ENCODE assay signal across 17 cellular contexts in the genomic region with DNA sequence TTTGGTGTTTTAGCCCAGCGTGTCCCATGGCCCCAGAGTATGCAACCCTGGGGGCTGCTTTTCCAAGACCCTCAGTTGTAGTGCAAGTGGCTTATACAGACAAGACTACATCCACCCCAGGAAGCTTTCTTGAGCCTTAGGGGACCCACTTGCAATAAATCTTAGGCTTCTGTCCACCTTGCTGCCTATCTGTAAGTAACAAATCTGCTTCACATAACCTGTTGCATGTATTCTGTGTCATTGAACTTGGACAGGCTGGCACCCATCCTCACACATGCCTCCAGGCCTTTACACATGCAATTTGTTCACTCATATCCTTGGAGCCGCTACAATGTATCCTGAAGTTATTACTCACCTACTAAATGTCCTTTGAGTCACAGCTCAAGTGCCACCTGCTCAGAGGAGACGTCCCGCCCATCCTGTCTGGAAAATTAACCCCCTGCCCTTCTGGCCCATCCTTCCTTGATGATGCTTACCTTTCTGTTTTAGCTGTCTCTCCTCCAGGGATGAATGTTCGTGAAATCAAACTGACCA.
DNase-seq lines count a peak whose midpoint lies in the region; ATAC-seq, FAIRE-seq and TF ChIP-seq lines count a peak whose summit lies in the region.
"Had no signal": no experiment of that assay in that cellular context is flagged by ENCODE, and none has a peak within 500 bp of the region (broad histone marks: within the 10 kb centered on the region; RNA-seq: fewer than 3 reads in every experiment).

No MANE protein-coding gene starts in this region.

- H3K4me1 ChIP-seq in HEK293 (ENCODE audit: control insufficient read depth, insufficient read depth, low read length): no peaks in the 10 kb centered on the region
- H3K4me1 ChIP-seq: HAP-1 had no signal

- no peaks in the 10 kb centered on the region for H3K27me3 ChIP-seq in bronchial epithelial cell (ENCODE audit: control insufficient read depth, insufficient read depth, low read length)

- DNase-seq in bronchial epithelial cell (ENCODE audit: low read depth): peak; percentile 36
- DNase-seq in kidney tubule cell (ENCODE audit: low spot score): peak; percentile 20
- no peak for DNase-seq in SW 1271 (lab: John Stamatoyannopoulos, UW)
- DNase-seq: C1 segment of cervical spinal cord; Calu3; CD4-positive, alpha-beta memory T cell; COR-L47; DMS53; DMS79 treated with DMSO at 0.1 percent for 48 hours; GOT3 had no signal

- peaks cover 7% of the 10 kb centered on the region for H3K9me3 ChIP-seq in HEK293 (ENCODE audit: control insufficient read depth, insufficient read depth, low read depth, low read length)
- H3K9me3 ChIP-seq: HAP-1 had no signal

- H3K27ac ChIP-seq in HEK293 (ENCODE audit: extremely low read depth, low read depth, low read length): no peak overlapping the region

- TF ChIP-seq CTCF in HEK293 (tag by site-specific recombination; IDR thresholded peaks at IDR 0.05) (no peak), bronchial epithelial cell (IDR thresholded peaks at IDR 0.05; ENCODE audit: insufficient read depth, low read length, severe bottlenecking) (no peak)

- FAIRE-seq in bronchial epithelial cell (lab: Jason Lieb, UNC): no peak
- FAIRE-seq: G401.6, GM12892, H54 had no signal

- POLR2A ChIA-PET in HEK293 (lab: Yijun Ruan, JAX): no interaction called here

- ATAC-seq in HG03460 (IDR thresholded peaks at IDR 0.05; ENCODE audit: unreplicated experiment) (no peak), HG02759 (IDR thresholded peaks at IDR 0.05; ENCODE audit: unreplicated experiment) (no peak)

- H3K4me3 ChIP-seq in HEK293 (ENCODE audit: low read depth, low read length) (no peak overlapping the region), bronchial epithelial cell (ENCODE audit: low read depth, low read length) (no peak overlapping the region)
- H3K4me3 ChIP-seq: HAP-1 had no signal

- H3K36me3 ChIP-seq in HEK293 (ENCODE audit: control insufficient read depth in 2 of 2, insufficient read depth in 1 of 2, low read length in 2 of 2) (peaks cover 0 to 3% of the 10 kb centered on the region in 2 experiments; a peak in 2 of 3 replicates), bronchial epithelial cell (ENCODE audit: control insufficient read depth, insufficient read depth, low read length) (no peaks in the 10 kb centered on the region)
- H3K36me3 ChIP-seq: HAP-1 had no signal

- CTCF ChIA-PET in HEK293 (lab: Yijun Ruan, JAX): interaction anchor here (0.8 kb wide), 1 partner anchor 561 kb away, joined by 3 read pairs; no protein-coding TSS in a partner anchor

TF ChIP-seq in HEK293, 187 proteins besides CTCF, POLR2A, EP300 and RAD21:
- TF ChIP-seq SCRT1 (tag by site-specific recombination; IDR thresholded peaks at IDR 0.05; ENCODE audit: borderline replicate concordance) (peak; percentile 80), SCRT2 (tag by site-specific recombination; IDR thresholded peaks at IDR 0.05) (peak; percentile 94), ZSCAN30 (tag by site-specific recombination; IDR thresholded peaks at IDR 0.05) (no peak)

Comparison
In these comparisons a context has a peak if more than half of its experiments do, and no peak if none do; other contexts are left out.
1. DNase-seq: peak in bronchial epithelial cell (single experiment) and kidney tubule cell (single experiment); none in SW 1271 (0 of 2).